In the genomic region with DNA sequence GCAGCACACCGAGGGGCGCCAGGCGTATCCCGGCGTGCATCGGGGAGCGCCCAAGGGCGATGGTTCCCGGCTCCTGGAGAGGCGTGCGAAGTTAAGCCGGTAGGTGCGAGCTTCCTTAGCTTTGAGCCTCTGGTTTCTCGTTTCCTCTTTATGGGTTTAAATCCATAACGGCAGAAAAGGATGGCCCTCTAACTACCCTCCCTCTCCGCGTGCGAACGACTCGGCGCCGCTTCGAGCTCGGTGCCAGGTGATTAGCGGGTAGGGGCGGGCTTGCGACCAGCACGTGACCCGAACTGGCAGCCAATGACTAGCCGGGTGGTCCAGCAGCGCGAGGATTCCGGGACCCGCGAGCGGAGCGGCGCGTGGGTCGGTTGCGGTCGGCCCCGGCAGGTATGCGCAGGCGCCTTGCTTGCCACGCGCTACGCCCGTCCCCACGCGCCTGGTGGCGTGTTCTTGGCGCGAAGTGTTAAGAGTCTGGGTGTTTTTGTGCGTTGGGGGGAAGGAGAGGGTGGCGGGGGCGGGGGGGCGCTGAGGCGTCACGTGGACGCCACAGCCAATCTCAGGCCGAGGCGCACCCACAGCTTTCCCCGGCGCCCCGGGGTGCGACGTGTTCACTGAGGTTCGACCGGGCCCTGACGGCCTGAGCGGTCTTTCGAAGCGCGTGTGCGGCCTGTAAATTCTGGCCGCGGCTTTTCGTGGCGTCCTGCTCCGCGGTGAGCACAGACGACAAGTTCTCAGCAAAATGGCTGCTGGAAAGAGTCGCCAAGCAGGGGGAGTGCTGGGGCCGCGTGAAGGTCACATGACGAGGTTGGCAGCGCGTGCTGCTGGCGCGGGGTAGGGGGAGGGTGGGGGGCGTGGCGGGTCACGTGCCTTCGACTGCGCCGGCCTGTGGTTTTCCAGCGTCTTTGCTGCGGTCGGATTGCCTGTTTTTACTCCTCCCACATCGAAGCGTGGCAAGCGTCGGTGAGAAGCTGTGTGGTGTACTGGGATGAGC, we compare ENCODE assay signal across 1 cellular context.
TF ChIP-seq lines count a peak whose summit lies in the region.

No MANE protein-coding gene starts in this region.

TF ChIP-seq in WTC11, 78 proteins besides CTCF, POLR2A, EP300 and RAD21 (continued from another document and continues in another):
- TF ChIP-seq, protein P1, sequence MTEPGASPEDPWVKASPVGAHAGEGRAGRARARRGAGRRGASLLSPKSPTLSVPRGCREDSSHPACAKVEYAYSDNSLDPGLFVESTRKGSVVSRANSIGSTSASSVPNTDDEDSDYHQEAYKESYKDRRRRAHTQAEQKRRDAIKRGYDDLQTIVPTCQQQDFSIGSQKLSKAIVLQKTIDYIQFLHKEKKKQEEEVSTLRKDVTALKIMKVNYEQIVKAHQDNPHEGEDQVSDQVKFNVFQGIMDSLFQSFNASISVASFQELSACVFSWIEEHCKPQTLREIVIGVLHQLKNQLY (CRISPR knock-in tag; IDR thresholded peaks at IDR 0.05) = 0 out of 2 replicates have a peak, but pooled peaks have one; percentile 64
- peak; percentile 96 for TF ChIP-seq FOXP1 (CRISPR knock-in tag; IDR thresholded peaks at IDR 0.05; ENCODE audit: borderline replicate concordance)
- peak; percentile 97 for TF ChIP-seq ZNF138 (CRISPR knock-in tag; conservative IDR thresholded peaks at IDR 0.05)
- peak; percentile 99 for TF ChIP-seq TEAD1 (CRISPR knock-in tag; IDR thresholded peaks at IDR 0.05)
- peak; percentile 83 for TF ChIP-seq ATF3 (CRISPR knock-in tag; conservative IDR thresholded peaks at IDR 0.05)
- peak; percentile 97 for TF ChIP-seq JUN (CRISPR knock-in tag; IDR thresholded peaks at IDR 0.05)
- peak; percentile 97 for TF ChIP-seq ZNF232 (CRISPR knock-in tag; IDR thresholded peaks at IDR 0.05)
- TF ChIP-seq SOX15 (CRISPR knock-in tag; IDR thresholded peaks at IDR 0.05) = no peak
- TF ChIP-seq, protein P2, sequence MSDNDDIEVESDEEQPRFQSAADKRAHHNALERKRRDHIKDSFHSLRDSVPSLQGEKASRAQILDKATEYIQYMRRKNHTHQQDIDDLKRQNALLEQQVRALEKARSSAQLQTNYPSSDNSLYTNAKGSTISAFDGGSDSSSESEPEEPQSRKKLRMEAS (CRISPR knock-in tag; IDR thresholded peaks at IDR 0.05) = peak; percentile 99
- TF ChIP-seq, protein P3, sequence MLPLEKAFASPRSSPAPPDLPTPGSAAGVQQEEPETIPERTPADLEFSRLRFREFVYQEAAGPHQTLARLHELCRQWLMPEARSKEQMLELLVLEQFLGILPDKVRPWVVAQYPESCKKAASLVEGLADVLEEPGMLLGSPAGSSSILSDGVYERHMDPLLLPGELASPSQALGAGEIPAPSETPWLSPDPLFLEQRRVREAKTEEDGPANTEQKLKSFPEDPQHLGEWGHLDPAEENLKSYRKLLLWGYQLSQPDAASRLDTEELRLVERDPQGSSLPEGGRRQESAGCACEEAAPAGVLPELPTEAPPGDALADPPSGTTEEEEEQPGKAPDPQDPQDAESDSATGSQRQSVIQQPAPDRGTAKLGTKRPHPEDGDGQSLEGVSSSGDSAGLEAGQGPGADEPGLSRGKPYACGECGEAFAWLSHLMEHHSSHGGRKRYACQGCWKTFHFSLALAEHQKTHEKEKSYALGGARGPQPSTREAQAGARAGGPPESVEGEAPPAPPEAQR (CRISPR knock-in tag; IDR thresholded peaks at IDR 0.05) = no peak
- no peak for TF ChIP-seq RORB (CRISPR knock-in tag; IDR thresholded peaks at IDR 0.05)
- TF ChIP-seq PREB (CRISPR knock-in tag; IDR thresholded peaks at IDR 0.05; ENCODE audit: borderline replicate concordance) = peak; percentile 98
- TF ChIP-seq, protein P4, sequence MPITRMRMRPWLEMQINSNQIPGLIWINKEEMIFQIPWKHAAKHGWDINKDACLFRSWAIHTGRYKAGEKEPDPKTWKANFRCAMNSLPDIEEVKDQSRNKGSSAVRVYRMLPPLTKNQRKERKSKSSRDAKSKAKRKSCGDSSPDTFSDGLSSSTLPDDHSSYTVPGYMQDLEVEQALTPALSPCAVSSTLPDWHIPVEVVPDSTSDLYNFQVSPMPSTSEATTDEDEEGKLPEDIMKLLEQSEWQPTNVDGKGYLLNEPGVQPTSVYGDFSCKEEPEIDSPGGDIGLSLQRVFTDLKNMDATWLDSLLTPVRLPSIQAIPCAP (CRISPR knock-in tag; IDR thresholded peaks at IDR 0.05) = peak; percentile 98
- TF ChIP-seq AR (CRISPR knock-in tag; IDR thresholded peaks at IDR 0.05) = no peak
- no peak for TF ChIP-seq NFATC4 (CRISPR knock-in tag; IDR thresholded peaks at IDR 0.05)
- peak; percentile 97 for TF ChIP-seq NFE2L1 (CRISPR knock-in tag; IDR thresholded peaks at IDR 0.05)
- peak; percentile 89 for TF ChIP-seq TCF7 (CRISPR knock-in tag; IDR thresholded peaks at IDR 0.05; ENCODE audit: low read depth)
- TF ChIP-seq ERG (CRISPR knock-in tag; IDR thresholded peaks at IDR 0.05) = no peak
- no peak for TF ChIP-seq OVOL2 (CRISPR knock-in tag; IDR thresholded peaks at IDR 0.05; ENCODE audit: borderline replicate concordance)
- TF ChIP-seq SMAD4 (CRISPR knock-in tag; IDR thresholded peaks at IDR 0.05) = peak; percentile 96
- TF ChIP-seq, protein P5, sequence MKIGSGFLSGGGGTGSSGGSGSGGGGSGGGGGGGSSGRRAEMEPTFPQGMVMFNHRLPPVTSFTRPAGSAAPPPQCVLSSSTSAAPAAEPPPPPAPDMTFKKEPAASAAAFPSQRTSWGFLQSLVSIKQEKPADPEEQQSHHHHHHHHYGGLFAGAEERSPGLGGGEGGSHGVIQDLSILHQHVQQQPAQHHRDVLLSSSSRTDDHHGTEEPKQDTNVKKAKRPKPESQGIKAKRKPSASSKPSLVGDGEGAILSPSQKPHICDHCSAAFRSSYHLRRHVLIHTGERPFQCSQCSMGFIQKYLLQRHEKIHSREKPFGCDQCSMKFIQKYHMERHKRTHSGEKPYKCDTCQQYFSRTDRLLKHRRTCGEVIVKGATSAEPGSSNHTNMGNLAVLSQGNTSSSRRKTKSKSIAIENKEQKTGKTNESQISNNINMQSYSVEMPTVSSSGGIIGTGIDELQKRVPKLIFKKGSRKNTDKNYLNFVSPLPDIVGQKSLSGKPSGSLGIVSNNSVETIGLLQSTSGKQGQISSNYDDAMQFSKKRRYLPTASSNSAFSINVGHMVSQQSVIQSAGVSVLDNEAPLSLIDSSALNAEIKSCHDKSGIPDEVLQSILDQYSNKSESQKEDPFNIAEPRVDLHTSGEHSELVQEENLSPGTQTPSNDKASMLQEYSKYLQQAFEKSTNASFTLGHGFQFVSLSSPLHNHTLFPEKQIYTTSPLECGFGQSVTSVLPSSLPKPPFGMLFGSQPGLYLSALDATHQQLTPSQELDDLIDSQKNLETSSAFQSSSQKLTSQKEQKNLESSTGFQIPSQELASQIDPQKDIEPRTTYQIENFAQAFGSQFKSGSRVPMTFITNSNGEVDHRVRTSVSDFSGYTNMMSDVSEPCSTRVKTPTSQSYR (CRISPR knock-in tag; IDR thresholded peaks at IDR 0.05) = peak; percentile 97
- TF ChIP-seq ZNF317 (CRISPR knock-in tag; IDR thresholded peaks at IDR 0.05; ENCODE audit: borderline replicate concordance, low read depth) = peak; percentile 80
- peak; percentile 93 for TF ChIP-seq ZNF219 (CRISPR knock-in tag; IDR thresholded peaks at IDR 0.05; ENCODE audit: borderline replicate concordance)
- peak; percentile 98 for TF ChIP-seq ZNF423 (CRISPR knock-in tag; IDR thresholded peaks at IDR 0.05)
- TF ChIP-seq, protein P6, sequence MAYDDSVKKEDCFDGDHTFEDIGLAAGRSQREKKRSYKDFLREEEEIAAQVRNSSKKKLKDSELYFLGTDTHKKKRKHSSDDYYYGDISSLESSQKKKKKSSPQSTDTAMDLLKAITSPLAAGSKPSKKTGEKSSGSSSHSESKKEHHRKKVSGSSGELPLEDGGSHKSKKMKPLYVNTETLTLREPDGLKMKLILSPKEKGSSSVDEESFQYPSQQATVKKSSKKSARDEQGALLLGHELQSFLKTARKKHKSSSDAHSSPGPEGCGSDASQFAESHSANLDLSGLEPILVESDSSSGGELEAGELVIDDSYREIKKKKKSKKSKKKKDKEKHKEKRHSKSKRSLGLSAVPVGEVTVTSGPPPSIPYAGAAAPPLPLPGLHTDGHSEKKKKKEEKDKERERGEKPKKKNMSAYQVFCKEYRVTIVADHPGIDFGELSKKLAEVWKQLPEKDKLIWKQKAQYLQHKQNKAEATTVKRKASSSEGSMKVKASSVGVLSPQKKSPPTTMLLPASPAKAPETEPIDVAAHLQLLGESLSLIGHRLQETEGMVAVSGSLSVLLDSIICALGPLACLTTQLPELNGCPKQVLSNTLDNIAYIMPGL (CRISPR knock-in tag; IDR thresholded peaks at IDR 0.05) = peak; percentile 79
- TF ChIP-seq ZBTB21 (CRISPR knock-in tag; IDR thresholded peaks at IDR 0.05; ENCODE audit: borderline replicate concordance) = peak; percentile 95
- peak; percentile 96 for TF ChIP-seq CREB1 (CRISPR knock-in tag; IDR thresholded peaks at IDR 0.05)
- peak; percentile 80 for TF ChIP-seq ZNF263 (CRISPR knock-in tag; IDR thresholded peaks at IDR 0.05; ENCODE audit: low read depth)
- TF ChIP-seq MYBL2 (CRISPR knock-in tag; IDR thresholded peaks at IDR 0.05) = peak; percentile 91
- TF ChIP-seq, protein P7, sequence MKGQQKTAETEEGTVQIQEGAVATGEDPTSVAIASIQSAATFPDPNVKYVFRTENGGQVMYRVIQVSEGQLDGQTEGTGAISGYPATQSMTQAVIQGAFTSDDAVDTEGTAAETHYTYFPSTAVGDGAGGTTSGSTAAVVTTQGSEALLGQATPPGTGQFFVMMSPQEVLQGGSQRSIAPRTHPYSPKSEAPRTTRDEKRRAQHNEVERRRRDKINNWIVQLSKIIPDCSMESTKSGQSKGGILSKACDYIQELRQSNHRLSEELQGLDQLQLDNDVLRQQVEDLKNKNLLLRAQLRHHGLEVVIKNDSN (CRISPR knock-in tag; IDR thresholded peaks at IDR 0.05) = peak; percentile 98
- TF ChIP-seq NR3C1 (CRISPR knock-in tag; conservative IDR thresholded peaks at IDR 0.05; ENCODE audit: low read depth) = no peak; the same call in 1 of the 2 replicates
- peak; percentile 76; the same call in 1 of the 2 replicates for TF ChIP-seq ZNF512 (CRISPR knock-in tag; IDR thresholded peaks at IDR 0.05; ENCODE audit: borderline replicate concordance)
- TF ChIP-seq ESRRA (CRISPR knock-in tag; IDR thresholded peaks at IDR 0.05; ENCODE audit: borderline replicate concordance) = peak; percentile 95
- TF ChIP-seq NR2C2 (CRISPR knock-in tag; IDR thresholded peaks at IDR 0.05) = peak; percentile 88
- TF ChIP-seq USF2 (CRISPR knock-in tag; IDR thresholded peaks at IDR 0.05) = peak; percentile 96
- no peak for TF ChIP-seq MXD4 (CRISPR knock-in tag; IDR thresholded peaks at IDR 0.05; ENCODE audit: borderline replicate concordance)
- TF ChIP-seq NR1H2 (CRISPR knock-in tag; IDR thresholded peaks at IDR 0.05) = peak; percentile 74
- peak; percentile 99 for TF ChIP-seq SMAD3 (CRISPR knock-in tag; IDR thresholded peaks at IDR 0.05; ENCODE audit: borderline replicate concordance)
